ENCODE assay signal across 20 cellular contexts in the genomic region with DNA sequence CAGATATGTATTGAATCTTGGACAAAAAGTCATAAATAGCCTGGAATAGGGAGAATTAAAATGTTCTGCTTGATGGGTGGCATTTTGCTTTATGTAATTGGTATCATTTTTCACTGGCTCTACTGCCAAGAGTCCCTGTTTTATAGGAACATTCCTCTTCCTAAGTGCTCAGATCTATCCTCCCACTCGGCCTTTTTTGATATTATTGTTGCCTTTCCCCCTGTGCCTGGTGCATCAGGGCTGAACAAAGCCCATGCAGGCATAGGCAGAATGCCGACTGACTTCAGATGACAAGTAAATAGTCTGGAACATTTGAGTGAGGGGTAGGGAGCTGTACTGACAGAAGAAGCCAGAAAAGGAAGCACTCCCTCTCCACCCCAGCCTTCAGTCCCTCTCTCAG.
"Had no signal": no experiment of that assay in that cellular context is flagged by ENCODE, and none has a peak within 500 bp of the region (broad histone marks: within the 10 kb centered on the region; RNA-seq: fewer than 3 reads in every experiment).

No MANE protein-coding gene starts in this region.

- H3K27me3 ChIP-seq: adrenal gland, body of pancreas had no signal

- H3K27ac Mint-ChIP-seq: activated B cell treated with CpG ODN at 0.5 μM for 24 hours; activated CD8-positive, alpha-beta T cell treated with anti-CD3 and anti-CD28 coated beads for 36 hours; activated naive CD4-positive, alpha-beta T cell treated with anti-CD3 and anti-CD28 coated beads for 36 hours; activated naive CD4-positive, alpha-beta T cell treated with anti-CD3 and anti-CD28 coated beads, Interleukin-2, amount 50 U/mL, for 24 hours; activated naive CD8-positive, alpha-beta T cell treated with anti-CD3 and anti-CD28 coated beads for 36 hours; activated naive CD8-positive, alpha-beta T cell treated with anti-CD3 and anti-CD28 coated beads, Interleukin-2, amount 50 U/mL, for 24 hours; activated T-helper 17 cell treated with anti-CD3 and anti-CD28 coated beads, Interleukin-2, amount 50 U/mL, for 72 hours; T-cell; T-helper 1 cell treated with Interleukin-12 subunit alpha and Interleukin-12 subunit beta and Interleukin-4 antibody, amounts not matched to agents 30 μg/mL and 1 μg/mL, for 36 hours had no signal

- H3K4me1 ChIP-seq: adrenal gland, body of pancreas had no signal

- H3K4me3 ChIP-seq: adrenal gland, body of pancreas had no signal

- H3K36me3 Mint-ChIP-seq: activated naive CD4-positive, alpha-beta T cell treated with anti-CD3 and anti-CD28 coated beads, Interleukin-2, amount 50 U/mL, for 24 hours; activated naive CD8-positive, alpha-beta T cell treated with anti-CD3 and anti-CD28 coated beads for 36 hours; T-cell had no signal

- H3K4me1 Mint-ChIP-seq: activated B cell treated with CpG ODN at 0.5 μM for 24 hours; activated naive CD4-positive, alpha-beta T cell treated with anti-CD3 and anti-CD28 coated beads, Interleukin-2, amount 50 U/mL, for 24 hours; activated naive CD8-positive, alpha-beta T cell treated with anti-CD3 and anti-CD28 coated beads for 36 hours; activated naive CD8-positive, alpha-beta T cell treated with anti-CD3 and anti-CD28 coated beads, Interleukin-2, amount 50 U/mL, for 24 hours; activated T-helper 17 cell treated with anti-CD3 and anti-CD28 coated beads, Interleukin-2, amount 50 U/mL, for 72 hours; T-cell had no signal

- DNase-seq: activated CD4-positive, alpha-beta T cell treated with anti-CD3 and anti-CD28 coated beads, Interleukin-2, amount 50 U/mL, for 1 hour; activated effector memory CD4-positive, alpha-beta T cell treated with Interleukin-2 at 50 U/mL for 16 hours; activated gamma-delta T cell treated with Interleukin-2 at 50 U/mL for 16 hours; activated T-cell treated with anti-CD3 and anti-CD28 coated beads, Interleukin-2, amount 50 U/mL, for 4 hours; effector CD8-positive, alpha-beta T cell; T-helper 9 cell had no signal

- H3K27ac ChIP-seq: adrenal gland, body of pancreas, epithelial cell of prostate, WERI-Rb-1 had no signal

- H3K9me3 ChIP-seq: adrenal gland, body of pancreas had no signal

- H3K4me3 Mint-ChIP-seq: activated B cell treated with CpG ODN at 0.5 μM for 24 hours; activated CD8-positive, alpha-beta T cell treated with anti-CD3 and anti-CD28 coated beads for 36 hours; activated naive CD4-positive, alpha-beta T cell treated with anti-CD3 and anti-CD28 coated beads for 36 hours; activated naive CD4-positive, alpha-beta T cell treated with anti-CD3 and anti-CD28 coated beads, Interleukin-2, amount 50 U/mL, for 24 hours; activated naive CD8-positive, alpha-beta T cell treated with anti-CD3 and anti-CD28 coated beads for 36 hours; activated naive CD8-positive, alpha-beta T cell treated with anti-CD3 and anti-CD28 coated beads, Interleukin-2, amount 50 U/mL, for 24 hours; activated T-cell treated with anti-CD3 and anti-CD28 coated beads, Interleukin-2, amount 50 U/mL, for 4 hours; activated T-helper 17 cell treated with anti-CD3 and anti-CD28 coated beads, Interleukin-2, amount 50 U/mL, for 72 hours; T-cell; T-helper 1 cell treated with Interleukin-12 subunit alpha and Interleukin-12 subunit beta and Interleukin-4 antibody, amounts not matched to agents 30 μg/mL and 1 μg/mL, for 36 hours had no signal

- ATAC-seq: activated CD4-positive, CD25-positive, alpha-beta regulatory T cell treated with anti-CD3 and anti-CD28 coated beads, Interleukin-2, amount 50 U/mL, for 24 hours; activated CD8-positive, alpha-beta T cell treated with anti-CD3 and anti-CD28 coated beads for 36 hours; activated naive CD8-positive, alpha-beta T cell treated with anti-CD3 and anti-CD28 coated beads, Interleukin-2, amount 50 U/mL, for 24 hours; activated T-cell treated with anti-CD3 and anti-CD28 coated beads, Interleukin-2, amount 50 U/mL, for 4 hours; T-cell had no signal

- H3K36me3 ChIP-seq: adrenal gland, WERI-Rb-1 had no signal

- H3K9me3 Mint-ChIP-seq: activated B cell treated with CpG ODN at 0.5 μM for 24 hours; activated CD8-positive, alpha-beta T cell treated with anti-CD3 and anti-CD28 coated beads for 36 hours; activated naive CD4-positive, alpha-beta T cell treated with anti-CD3 and anti-CD28 coated beads for 36 hours; activated naive CD4-positive, alpha-beta T cell treated with anti-CD3 and anti-CD28 coated beads, Interleukin-2, amount 50 U/mL, for 24 hours; activated naive CD8-positive, alpha-beta T cell treated with anti-CD3 and anti-CD28 coated beads for 36 hours; activated naive CD8-positive, alpha-beta T cell treated with anti-CD3 and anti-CD28 coated beads, Interleukin-2, amount 50 U/mL, for 24 hours; activated T-cell treated with anti-CD3 and anti-CD28 coated beads, Interleukin-2, amount 50 U/mL, for 4 hours; activated T-helper 17 cell treated with anti-CD3 and anti-CD28 coated beads, Interleukin-2, amount 50 U/mL, for 72 hours; T-cell; T-helper 1 cell treated with Interleukin-12 subunit alpha and Interleukin-12 subunit beta and Interleukin-4 antibody, amounts not matched to agents 30 μg/mL and 1 μg/mL, for 36 hours had no signal
